23 cellular contexts compared by ENCODE assay signal in genomic region chr11:35463211-35463810, GRCh38. TPM values are rescaled to one million over a fixed set of nuclear protein-coding genes. Genes with fewer than 3 reads are reported as not detected.
A peak's percentile ranks its signal among the peaks of the same experiment; 100 is the strongest.
DNase-seq lines count a peak whose midpoint lies in the region; ATAC-seq, FAIRE-seq and TF ChIP-seq lines count a peak whose summit lies in the region.
"Had no signal": no experiment of that assay in that cellular context is flagged by ENCODE, and none has a peak within 500 bp of the region (broad histone marks: within the 10 kb centered on the region; RNA-seq: fewer than 3 reads in every experiment).

No MANE protein-coding gene starts in this region.

- H3K27ac Mint-ChIP-seq in GM23338: no peak overlapping the region
- H3K27ac Mint-ChIP-seq in brain: peak overlapping the region; percentile 55 to 95 (median 67)
- H3K27ac Mint-ChIP-seq: CD4-positive, alpha-beta memory T cell had no signal

- no peaks in the 10 kb centered on the region for H4K20me1 ChIP-seq in GM23338 (replicated peaks; ENCODE audit: insufficient read depth)
- no peaks in the 10 kb centered on the region for H4K20me1 ChIP-seq in mammary epithelial cell (ENCODE audit: insufficient read depth, low read length)
- H4K20me1 ChIP-seq: BLaER1 had no signal

- no peaks in the 10 kb centered on the region for H3K36me3 ChIP-seq in GM23338 (ENCODE audit: insufficient read depth)
- H3K36me3 ChIP-seq in mammary epithelial cell (ENCODE audit: insufficient read depth, low read length): no peaks in the 10 kb centered on the region
- H3K36me3 ChIP-seq: BLaER1, HAP-1 had no signal

- no TSS peak for BruUV-seq in mammary epithelial cell (replicated peaks; lab: Mats Ljungman, UMichigan)

- 85% methylated on average over 14 of the region's 15 CpGs for WGBS in mammary epithelial cell (ENCODE audit: low coverage, missing lambda C conversion rate)

- CTCF ChIA-PET in mammary epithelial cell (lab: Charles Lee; ENCODE audit: low non-redundant PET): no interaction called here

- H3K9me3 Mint-ChIP-seq in GM23338 (no peaks in the 10 kb centered on the region), brain (no peaks in the 10 kb centered on the region)
- H3K9me3 Mint-ChIP-seq: CD4-positive, alpha-beta memory T cell had no signal

- dilution Hi-C loops in mammary epithelial cell (cut with HindIII; ENCODE audit: low sequenced_read_pairs): no loop called here

- H3K27me3 Mint-ChIP-seq in GM23338 (ENCODE audit: insufficient read depth, low read depth, poor library complexity) (no peaks in the 10 kb centered on the region), brain (no peaks in the 10 kb centered on the region)

- H3K27me3 ChIP-seq in GM23338 (ENCODE audit: insufficient read depth) (no peaks in the 10 kb centered on the region), mammary epithelial cell (ENCODE audit: insufficient read depth, low read length) (no peaks in the 10 kb centered on the region)
- H3K27me3 ChIP-seq: BLaER1 had no signal

- peak overlapping the region; percentile 8; the same call in 1 of the 2 replicates for H3K4me2 ChIP-seq in GM23338
- no peak overlapping the region for H3K4me2 ChIP-seq in mammary epithelial cell (ENCODE audit: insufficient read depth, low read depth, low read length)
- H3K4me2 ChIP-seq: BLaER1, PC-9 had no signal

- no peak overlapping the region for H3K27ac ChIP-seq in GM23338 (ENCODE audit: low read depth)
- no peak overlapping the region for H3K27ac ChIP-seq in mammary epithelial cell (ENCODE audit: insufficient read depth, low read depth, low read length)
- H3K27ac ChIP-seq: BLaER1, HL-60, PC-9, RWPE1 had no signal

- ATAC-seq in GM23338 (peak; percentile 68), HG03469 (IDR thresholded peaks at IDR 0.05; ENCODE audit: unreplicated experiment) (no peak)
- ATAC-seq: GM12878 had no signal

- H3K36me3 Mint-ChIP-seq in GM23338 (ENCODE audit: low read depth) (no peaks in the 10 kb centered on the region), brain (no peaks in the 10 kb centered on the region)
- H3K36me3 Mint-ChIP-seq: CD4-positive, alpha-beta memory T cell had no signal

- H3K9ac ChIP-seq in mammary epithelial cell (ENCODE audit: insufficient read depth, low read length): no peak overlapping the region
- H3K9ac ChIP-seq: BLaER1 had no signal

- DNase-seq in GM23338 (ENCODE audit: low spot score) (peak; percentile 36), globus pallidus (ENCODE audit: low spot score) (peak; percentile 47), nucleus accumbens (lab: John Stamatoyannopoulos, UW) (peak in 42 of 56 donors; percentile 11 to 90 (median 48)), GM12891 (ENCODE audit: insufficient read length, low spot score) (no peak), mammary epithelial cell (no peak)
- DNase-seq in activated CD4-positive, alpha-beta T cell treated with anti-CD3 and anti-CD28 coated beads for 4 hours: no peak
- DNase-seq: CD4-positive, alpha-beta memory T cell; DMS153; NCI-H1417; NCI-H187 treated with DMSO at 0.1 percent for 48 hours; NCI-H226; NCI-H524; PC-9; SIG-M5 had no signal

- H3F3A ChIP-seq in GM23338 (replicated peaks; ENCODE audit: low read depth): no peaks in the 10 kb centered on the region

- H3K4me3 Mint-ChIP-seq in GM23338 (no peak overlapping the region), brain (peak overlapping the region in 1 of 5 experiments; percentile 62)
- H3K4me3 Mint-ChIP-seq: CD4-positive, alpha-beta memory T cell had no signal

- no peaks in the 10 kb centered on the region for H3K9me2 ChIP-seq in GM23338 (ENCODE audit: insufficient read depth)

- peak overlapping the region; percentile 81; the same call in 1 of the 2 replicates for H2AFZ ChIP-seq in GM23338
- no peak overlapping the region for H2AFZ ChIP-seq in mammary epithelial cell (ENCODE audit: low read depth, low read length)
- H2AFZ ChIP-seq: PC-9 had no signal

- intact Hi-C loops in mammary epithelial cell (cut with micrococcal nuclease): loop anchor here (5.0 kb wide), 2 partner anchors 359 to 804 kb away; no protein-coding TSS in a partner anchor

- in situ Hi-C loops in mammary epithelial cell (cut with MboI; ENCODE audit: low sequenced_read_pairs in 2 of 2): no loop called here

- H3K4me1 ChIP-seq in GM23338 (ENCODE audit: insufficient read depth): peaks cover 6% of the 10 kb centered on the region; the same call in 1 of the 2 replicates
- H3K4me1 ChIP-seq in mammary epithelial cell (ENCODE audit: insufficient read depth, low read length): no peaks in the 10 kb centered on the region
- H3K4me1 ChIP-seq: BLaER1, HAP-1 had no signal

- H3K4me3 ChIP-seq in GM23338 (no peak overlapping the region), mammary epithelial cell (replicated peaks in 1 of 3; ENCODE audit: insufficient read depth in 1 of 3, low read depth in 2 of 3, low read length in 3 of 3) (no peak overlapping the region)
- H3K4me3 ChIP-seq: BLaER1, GM12878, HAP-1, PC-9 had no signal

- TF ChIP-seq CTCF in GM23338 (conservative IDR thresholded peaks at IDR 0.05; ENCODE audit: low read depth in 2 of 2): no peak
- no peak for TF ChIP-seq CTCF in brain (conservative IDR thresholded peaks at IDR 0.05)
- no peak for TF ChIP-seq CTCF in mammary epithelial cell (conservative IDR thresholded peaks at IDR 0.05 in 1 of 2, IDR thresholded peaks at IDR 0.05 in 1 of 2; ENCODE audit: extremely low read depth in 1 of 2, insufficient read depth in 1 of 2, low read depth in 1 of 2, low read length in 2 of 2)

- H3K4me1 Mint-ChIP-seq in GM23338 (peaks cover 8% of the 10 kb centered on the region), brain (peaks cover 30% of the 10 kb centered on the region)
- H3K4me1 Mint-ChIP-seq: CD4-positive, alpha-beta memory T cell had no signal

- H3K79me2 ChIP-seq in GM23338 (replicated peaks; ENCODE audit: insufficient read depth) (no peaks in the 10 kb centered on the region), mammary epithelial cell (ENCODE audit: insufficient read depth, low read length) (no peaks in the 10 kb centered on the region)

- no peak for FAIRE-seq in GM12891 (lab: Jason Lieb, UNC)
- FAIRE-seq: A204.1, GM12878 had no signal

- no peak for TF ChIP-seq POLR2A in GM12891 (IDR thresholded peaks at IDR 0.05; ENCODE audit: low read depth, low read length)

- H3K9me3 ChIP-seq in mammary epithelial cell (replicated peaks; ENCODE audit: insufficient read depth, low read length): no peaks in the 10 kb centered on the region
- H3K9me3 ChIP-seq: BLaER1, HAP-1 had no signal

TF ChIP-seq in GM23338, 12 proteins besides CTCF, POLR2A, EP300 and RAD21 (continues in another document):
- TF ChIP-seq EZH2phosphoT487 (IDR thresholded peaks at IDR 0.05; ENCODE audit: unreplicated experiment) (no peak), ETS1 (IDR thresholded peaks at IDR 0.05) (no peak), NANOG (IDR thresholded peaks at IDR 0.05; ENCODE audit: borderline replicate concordance) (no peak), POLR2AphosphoS5 (IDR thresholded peaks at IDR 0.05; ENCODE audit: low read depth) (no peak), JUNB (IDR thresholded peaks at IDR 0.05; ENCODE audit: unreplicated experiment) (no peak), CREB1 (CRISPR knock-in tag; IDR thresholded peaks at IDR 0.05; ENCODE audit: low read depth) (no peak)

TF ChIP-seq in GM12891, 5 proteins besides CTCF, POLR2A, EP300 and RAD21:
- no peak for TF ChIP-seq SPI1 (IDR thresholded peaks at IDR 0.05; ENCODE audit: low read depth, low read length)
- TF ChIP-seq TAF1 (IDR thresholded peaks at IDR 0.05; ENCODE audit: low read depth, low read length): no peak
- TF ChIP-seq POLR2AphosphoS5 (IDR thresholded peaks at IDR 0.05; ENCODE audit: low read depth, low read length): no peak
- no peak for TF ChIP-seq PAX5 (IDR thresholded peaks at IDR 0.05; ENCODE audit: insufficient read depth, low read length, severe bottlenecking)
- no peak for TF ChIP-seq POU2F2 (IDR thresholded peaks at IDR 0.05; ENCODE audit: low read depth, low read length)

RNA-seq across cellular contexts. Expression of gene SLC1A2, which starts 44.0 kb away (rescaled TPM):
- 1.7 and 2.8 TPM in 2 replicates for total RNA-seq in GM23338 (2014; rRNA removed; shearing (Covaris generic))
- polyA plus RNA-seq in GM23338 (2016; fragmentation: Nextera tagmentation; extraction: Ambion mirVana): 0.70 and 1.5 TPM in 2 replicates
- polyA plus RNA-seq in brain (ENCODE audit: insufficient read depth, low read depth, low replicate concordance): 108 TPM
- 0.04 TPM for polyA plus RNA-seq in GM12891 (2012; ENCODE audit: low read depth, missing spikeins)
- total RNA-seq in mammary epithelial cell: 1 to 10 TPM in 1 of 2 donors, under 1 TPM in 1; 0.09 to 2.7 TPM
- not detected for polyA plus RNA-seq in mammary epithelial cell
- polyA minus RNA-seq in mammary epithelial cell: 0.05 TPM
- total RNA-seq: HT1080 had no signal

Comparison
In these comparisons a context has a peak if more than half of its experiments do, and no peak if none do; other contexts are left out.
1. DNase-seq: peak in GM23338 (single experiment), globus pallidus (single experiment) and nucleus accumbens (42 of 56); none in GM12891 (single experiment), mammary epithelial cell (single experiment) and activated CD4-positive, alpha-beta T cell treated with anti-CD3 and anti-CD28 coated beads for 4 hours (0 of 2).
2. RNA of gene SLC1A2, which starts 44.0 kb away (polyA plus RNA-seq): 108 TPM in brain (single experiment); 0.70 to 1.5 TPM in GM23338 and not detected in mammary epithelial cell (single experiment); every median in the first group is over 10 times any median in the second.